Comparison of ENCODE assay signal across 21 cellular contexts in genomic region chr2:240630771-240631560, GRCh38. TPM values are rescaled to one million over a fixed set of nuclear protein-coding genes. Genes with fewer than 3 reads are reported as not detected.
DNase-seq lines count a peak whose midpoint lies in the region; ATAC-seq, FAIRE-seq and TF ChIP-seq lines count a peak whose summit lies in the region.
"Had no signal": no experiment of that assay in that cellular context is flagged by ENCODE, and none has a peak within 500 bp of the region (broad histone marks: within the 10 kb centered on the region; RNA-seq: fewer than 3 reads in every experiment).

No MANE protein-coding gene starts in this region.

- POLR2A ChIA-PET in SK-N-SH (lab: Yijun Ruan, JAX): no interaction called here

- H3K79me2 ChIP-seq in SK-N-SH (ENCODE audit: insufficient read depth): no peaks in the 10 kb centered on the region
- H3K79me2 ChIP-seq in osteoblast (ENCODE audit: insufficient read depth, low read length): no peaks in the 10 kb centered on the region

- H3F3A ChIP-seq in SK-N-SH (replicated peaks; ENCODE audit: insufficient read depth): no peaks in the 10 kb centered on the region

- no peak for TF ChIP-seq RAD21 in SK-N-SH (IDR thresholded peaks at IDR 0.05; ENCODE audit: low read length)

- H3K36me3 ChIP-seq in SK-N-SH (replicated peaks in 1 of 2; ENCODE audit: control insufficient read depth in 1 of 2, insufficient read depth in 2 of 2, low read length in 1 of 2): no peaks in the 10 kb centered on the region
- H3K36me3 ChIP-seq in osteoblast (ENCODE audit: insufficient read depth, low read length): no peaks in the 10 kb centered on the region
- H3K36me3 ChIP-seq in tibial nerve: peaks cover 0 to 12% (median 0%) of the 10 kb centered on the region in 3 donors
- H3K36me3 ChIP-seq: BE2C had no signal

- TF ChIP-seq POLR2A in GM12892 (IDR thresholded peaks at IDR 0.05; ENCODE audit: low read depth, low read length) (no peak), tibial nerve (IDR thresholded peaks at IDR 0.05) (no peak)

- no peaks in the 10 kb centered on the region for H4K20me1 ChIP-seq in SK-N-SH (ENCODE audit: insufficient read depth)
- no peaks in the 10 kb centered on the region for H4K20me1 ChIP-seq in osteoblast (ENCODE audit: insufficient read depth, low read length)

- DNase-seq in SK-N-SH (peak; percentile 14), GM12892 (ENCODE audit: insufficient read length) (peak; percentile 6), left lobe of liver (ENCODE audit: low spot score) (peak; percentile 44), osteoblast (ENCODE audit: insufficient read length, low spot score, missing footprints) (peak; percentile 80), hypothalamus (lab: John Stamatoyannopoulos, UW) (no peak), tibial nerve (ENCODE audit: low spot score in 2 of 2) (no peak), pons (ENCODE audit: low spot score) (no peak)
- DNase-seq: BE2C; CD4-positive, alpha-beta memory T cell; DND-41; KG1; NCI-H146; NCI-H2081; NCI-H748 treated with DMSO at 0.1 percent for 48 hours had no signal

- H3K9me2 ChIP-seq in SK-N-SH: no peaks in the 10 kb centered on the region

- H3K4me3 ChIP-seq in SK-N-SH (ENCODE audit: low read depth in 2 of 2, low read length in 1 of 2) (no peak overlapping the region), osteoblast (ENCODE audit: insufficient read depth, low read length) (no peak overlapping the region), tibial nerve (no peak overlapping the region)

- H3K27me3 ChIP-seq in SK-N-SH (ENCODE audit: insufficient read depth) (no peaks in the 10 kb centered on the region), osteoblast (ENCODE audit: insufficient read depth, low read length) (no peaks in the 10 kb centered on the region), tibial nerve (no peaks in the 10 kb centered on the region)
- H3K27me3 ChIP-seq: BE2C had no signal

- H3K27ac ChIP-seq in SK-N-SH (ENCODE audit: low read depth in 2 of 2, low read length in 1 of 2) (no peak overlapping the region), osteoblast (ENCODE audit: low read depth, low read length) (no peak overlapping the region), tibial nerve (no peak overlapping the region)
- H3K27ac ChIP-seq: 22Rv1 had no signal

- no peak overlapping the region for H3K9ac ChIP-seq in SK-N-SH

- H3K9me3 ChIP-seq in SK-N-SH (no peaks in the 10 kb centered on the region), osteoblast (ENCODE audit: low read depth, low read length) (peaks cover 3% of the 10 kb centered on the region), tibial nerve (peaks cover 0 to 17% (median 0%) of the 10 kb centered on the region in 4 donors)
- H3K9me3 ChIP-seq: BE2C had no signal

- WGBS in SK-N-SH (ENCODE audit: low lambda C conversion rate): 47% methylated on average over 9 of the region's 21 CpGs
- WGBS in tibial nerve, 2 donors: 94 to 95% methylated on average over 19 of the region's 21 CpGs

- ATAC-seq in SK-N-SH treated with all-trans-retinoic acid at 6 μM for 48 hours (no peak), left lobe of liver (no peak)

- no peak for FAIRE-seq in GM12892 (lab: Jason Lieb, UNC)
- FAIRE-seq: G401.6 had no signal

- no peak for TF ChIP-seq EP300 in SK-N-SH (IDR thresholded peaks at IDR 0.05; ENCODE audit: borderline replicate concordance in 1 of 2, low read depth in 1 of 2, low read length in 1 of 2)
- TF ChIP-seq EP300 in tibial nerve (IDR thresholded peaks at IDR 0.05): no peak

- H3K4me1 ChIP-seq in SK-N-SH (ENCODE audit: control insufficient read depth in 1 of 2, insufficient read depth in 2 of 2, low read depth in 1 of 2, low read length in 1 of 2): no peaks in the 10 kb centered on the region; a peak in 1 of 4 replicates
- H3K4me1 ChIP-seq in osteoblast (ENCODE audit: insufficient read depth, low read length): no peaks in the 10 kb centered on the region
- H3K4me1 ChIP-seq in tibial nerve: peaks cover 0 to 4% (median 0%) of the 10 kb centered on the region in 4 donors
- H3K4me1 ChIP-seq: BE2C had no signal

- CTCF ChIA-PET in SK-N-SH (lab: Yijun Ruan, JAX): no interaction called here

- H2AFZ ChIP-seq in SK-N-SH (ENCODE audit: low read depth) (no peak overlapping the region), osteoblast (ENCODE audit: low read length) (no peak overlapping the region)

- TF ChIP-seq CTCF in SK-N-SH (IDR thresholded peaks at IDR 0.05) (no peak), osteoblast (IDR thresholded peaks at IDR 0.05; ENCODE audit: extremely low read depth, low read depth, low read length) (no peak), tibial nerve (IDR thresholded peaks at IDR 0.05) (no peak)

- H3K4me2 ChIP-seq in SK-N-SH (no peak overlapping the region), osteoblast (ENCODE audit: insufficient read depth, low read length) (no peak overlapping the region)

TF ChIP-seq in SK-N-SH, 30 proteins besides CTCF, POLR2A, EP300 and RAD21 (continues in another document):
- TF ChIP-seq REST (IDR thresholded peaks at IDR 0.05; ENCODE audit: low read depth, low read length) (no peak), YY1 (IDR thresholded peaks at IDR 0.05; ENCODE audit: low read depth) (no peak), FOSL2 (IDR thresholded peaks at IDR 0.05; ENCODE audit: borderline replicate concordance, low read depth) (no peak)

TF ChIP-seq in SK-N-SH treated with all-trans-retinoic acid at 6 μM for 48 hours, 23 proteins besides CTCF, POLR2A, EP300 and RAD21 (continues in another document):
- TF ChIP-seq CSDC2 (CRISPR knock-in tag; IDR thresholded peaks at IDR 0.05) (no peak), ISL1 (CRISPR knock-in tag; IDR thresholded peaks at IDR 0.05) (no peak), BACH2 (CRISPR knock-in tag; IDR thresholded peaks at IDR 0.05; ENCODE audit: borderline replicate concordance) (no peak), ZNF70 (CRISPR knock-in tag; IDR thresholded peaks at IDR 0.05) (no peak), ZFP3 (CRISPR knock-in tag; IDR thresholded peaks at IDR 0.05) (no peak), TSHZ2 (CRISPR knock-in tag; IDR thresholded peaks at IDR 0.05) (no peak), POU6F1 (CRISPR knock-in tag; IDR thresholded peaks at IDR 0.05; ENCODE audit: borderline replicate concordance, low read depth) (no peak), ZFP30 (CRISPR knock-in tag; IDR thresholded peaks at IDR 0.05) (no peak), ZC3H10 (CRISPR knock-in tag; IDR thresholded peaks at IDR 0.05) (no peak), OSR1 (CRISPR knock-in tag; IDR thresholded peaks at IDR 0.05) (no peak), PPARA (CRISPR knock-in tag; IDR thresholded peaks at IDR 0.05; ENCODE audit: borderline replicate concordance) (no peak), ZNF8 (CRISPR knock-in tag; IDR thresholded peaks at IDR 0.05) (no peak)

RNA-seq across cellular contexts. Expression of gene GPR35, which starts 5.7 kb away (rescaled TPM):
- 1.2 and 1.3 TPM in 2 replicates for polyA plus RNA-seq in SK-N-SH (2012; rRNA removed)
- polyA plus RNA-seq in SK-N-SH (2012; cell fraction: cytosol; rRNA removed): 0.31 and 0.37 TPM in 2 replicates
- 8.6 and 12.4 TPM in 2 replicates for polyA plus RNA-seq in SK-N-SH (2012; cell fraction: nucleus; rRNA removed)
- polyA plus RNA-seq in GM12892 (2012; ENCODE audit: missing spikeins): 1.1 TPM
- total RNA-seq in left lobe of liver: 0.53 TPM
- 1.1 and 1.5 TPM in 2 replicates for total RNA-seq in osteoblast
- total RNA-seq in tibial nerve: 1 to 10 TPM in 3 of 4 donors, under 1 TPM in 1; 0.90 to 8.2 (median 2.0) TPM

RNA-seq across cellular contexts. Expression of gene CAPN10, which starts 44.4 kb away (rescaled TPM):
- polyA plus RNA-seq in SK-N-SH (2012; rRNA removed): 24.0 and 28.1 TPM in 2 replicates
- 7.5 and 13.2 TPM in 2 replicates for polyA plus RNA-seq in SK-N-SH (2012; cell fraction: cytosol; rRNA removed)
- 110 and 163 TPM in 2 replicates for polyA plus RNA-seq in SK-N-SH (2012; cell fraction: nucleus; rRNA removed)
- polyA plus RNA-seq in GM12892 (2012; ENCODE audit: missing spikeins): 12.0 TPM
- 13.7 TPM for total RNA-seq in left lobe of liver
- 21.0 and 22.1 TPM in 2 replicates for total RNA-seq in osteoblast
- total RNA-seq in tibial nerve: 10 to 100 TPM; 28.0 to 66.3 (median 54.8) TPM

RNA-seq across cellular contexts. Expression of gene AQP12B, which starts 51.7 kb away (rescaled TPM):
- polyA plus RNA-seq in SK-N-SH (2012; rRNA removed): not detected in 2 replicates
- not detected in 2 replicates for polyA plus RNA-seq in SK-N-SH (2012; cell fraction: cytosol; rRNA removed)
- polyA plus RNA-seq in SK-N-SH (2012; cell fraction: nucleus; rRNA removed): 0.02 TPM in 1 of 2 replicates, not detected in the other
- not detected for polyA plus RNA-seq in GM12892 (2012; ENCODE audit: missing spikeins)
- total RNA-seq in left lobe of liver (not detected), osteoblast (not detected in 2 replicates), tibial nerve (under 1 TPM in 1 of 4 donors, not detected in 3; 0.22 TPM)
- total RNA-seq: CD4-positive, alpha-beta memory T cell; H9; M059J; NCI-H460 had no signal
- polyA plus RNA-seq: AG04450; CD4-positive, alpha-beta memory T cell had no signal

Comparison
In these comparisons a context has a peak if more than half of its experiments do, and no peak if none do; other contexts are left out.
1. DNase-seq: peak in SK-N-SH (single experiment), GM12892 (single experiment), left lobe of liver (single experiment) and osteoblast (single experiment); none in hypothalamus (0 of 51), tibial nerve (0 of 2) and pons (single experiment).